8 cellular contexts compared by ENCODE assay signal in genomic region chr15:38069506-38069905, GRCh38.
A peak's percentile ranks its signal among the peaks of the same experiment; 100 is the strongest.
DNase-seq lines count a peak whose midpoint lies in the region; ATAC-seq and TF ChIP-seq lines count a peak whose summit lies in the region.

No MANE protein-coding gene starts in this region.

- peaks cover 0 to 31% of the 10 kb centered on the region in 2 donors for H3K27me3 Mint-ChIP-seq in effector memory CD8-positive, alpha-beta T cell
- H3K27me3 Mint-ChIP-seq in nephron progenitor cell (ENCODE audit: low read depth, poor library complexity), result peaks cover 3% of the 10 kb centered on the region

- H3K9me3 Mint-ChIP-seq in effector memory CD8-positive, alpha-beta T cell, result no peaks in the 10 kb centered on the region
- H3K9me3 Mint-ChIP-seq in nephron progenitor cell, result no peaks in the 10 kb centered on the region

- H3K27ac Mint-ChIP-seq in effector memory CD8-positive, alpha-beta T cell, result peak overlapping the region; percentile 77 to 79
- H3K27ac Mint-ChIP-seq in nephron progenitor cell, result peak overlapping the region; percentile 98

- H3K36me3 Mint-ChIP-seq in effector memory CD8-positive, alpha-beta T cell (ENCODE audit: insufficient read depth), result peaks cover 5% of the 10 kb centered on the region
- H3K36me3 Mint-ChIP-seq in nephron progenitor cell (ENCODE audit: low read depth), result no peaks in the 10 kb centered on the region

- TF ChIP-seq CTCF in nephron progenitor cell (IDR thresholded peaks at IDR 0.05), result no peak

- peak; percentile 28 for DNase-seq in NOMO-1 treated with dmso at 0.1 percent for 144 hours (lab: John Stamatoyannopoulos, UW; ENCODE audit: unreplicated experiment)
- DNase-seq in effector memory CD8-positive, alpha-beta T cell, result no peak
- DNase-seq in nephron progenitor cell, result no peak
- no peak for DNase-seq in NCI-H446 (lab: John Stamatoyannopoulos, UW)
- DNase-seq in NCI-H774 (lab: John Stamatoyannopoulos, UW), result no peak

- peaks cover 17 to 18% of the 10 kb centered on the region in 2 donors for H3K4me1 Mint-ChIP-seq in effector memory CD8-positive, alpha-beta T cell (ENCODE audit: low read depth in 2 of 2)
- peaks cover 86% of the 10 kb centered on the region for H3K4me1 Mint-ChIP-seq in nephron progenitor cell

- ATAC-seq in GM18868 (IDR thresholded peaks at IDR 0.05; ENCODE audit: unreplicated experiment) (peak; percentile 48), HG02759 (IDR thresholded peaks at IDR 0.05; ENCODE audit: unreplicated experiment) (no peak), HG02840 (IDR thresholded peaks at IDR 0.05; ENCODE audit: low FRiP score, unreplicated experiment) (no peak)
- peak; percentile 38 for ATAC-seq in effector memory CD8-positive, alpha-beta T cell (replicated peaks)

- H3K4me3 Mint-ChIP-seq in effector memory CD8-positive, alpha-beta T cell, result peak overlapping the region; percentile 62 to 83
- peak overlapping the region; percentile 70 for H3K4me3 Mint-ChIP-seq in nephron progenitor cell

Comparison
In these comparisons a context has a peak if more than half of its experiments do, and no peak if none do; other contexts are left out.
1. ATAC-seq: peak in GM18868 (single experiment) and effector memory CD8-positive, alpha-beta T cell (single experiment); none in HG02759 (single experiment) and HG02840 (single experiment).